ENCODE assay signal across 24 cellular contexts in genomic region chr2:137115081-137115713, GRCh38.
DNase-seq lines count a peak whose midpoint lies in the region; ATAC-seq and TF ChIP-seq lines count a peak whose summit lies in the region.
"Had no signal": no experiment of that assay in that cellular context is flagged by ENCODE, and none has a peak within 500 bp of the region (broad histone marks: within the 10 kb centered on the region; RNA-seq: fewer than 3 reads in every experiment).

No MANE protein-coding gene starts in this region.

- ATAC-seq in left lung (peak; percentile 88), HG02973 (IDR thresholded peaks at IDR 0.05; ENCODE audit: unreplicated experiment) (no peak), GM21619 (IDR thresholded peaks at IDR 0.05; ENCODE audit: unreplicated experiment) (no peak)

- intact Hi-C loops in left lung (cut with DNase I): no loop called here

- no peaks in the 10 kb centered on the region for H3K27me3 ChIP-seq in left lung
- H3K27me3 ChIP-seq: colonic mucosa, sigmoid colon, tibial nerve had no signal

- TF ChIP-seq CTCF in left lung (IDR thresholded peaks at IDR 0.05) (no peak), retinal pigment epithelial cell (conservative IDR thresholded peaks at IDR 0.05; ENCODE audit: low read depth, low read length) (no peak)

- no peaks in the 10 kb centered on the region for H3K4me1 ChIP-seq in left lung
- H3K4me1 ChIP-seq: colonic mucosa, sigmoid colon had no signal

- no peaks in the 10 kb centered on the region for H3K36me3 ChIP-seq in left lung
- H3K36me3 ChIP-seq: colonic mucosa, sigmoid colon, tibial nerve had no signal

- no peaks in the 10 kb centered on the region for H3K9me3 ChIP-seq in left lung
- H3K9me3 ChIP-seq: colonic mucosa, sigmoid colon, tibial nerve had no signal

- DNase-seq in GM04503 (ENCODE audit: low read depth): peak; percentile 11
- DNase-seq in NCI-H446 (lab: John Stamatoyannopoulos, UW): peak; percentile 21 to 72
- DNase-seq in left lung: peak; percentile 49 to 58
- DNase-seq in retinal pigment epithelial cell (ENCODE audit: low read depth): peak; percentile 19
- DNase-seq in NCI-H748 (lab: John Stamatoyannopoulos, UW; ENCODE audit: unreplicated experiment): no peak
- no peak for DNase-seq in Ammon's horn (ENCODE audit: low spot score)
- DNase-seq: ACHN; activated CD4-positive, alpha-beta T cell treated with anti-CD3 and anti-CD28 coated beads for 48 hours; activated T-cell treated with anti-CD3 and anti-CD28 coated beads for 4 hours; colonic mucosa; DMS53; effector CD4-positive, alpha-beta T cell; GDM1; hippocampal formation; Karpas-422; naive B cell; NCI-H1436 treated with DMSO at 0.1 percent for 48 hours; sigmoid colon; stimulated activated CD4-positive, alpha-beta T cell treated with anti-CD3 and anti-CD28 coated beads, Interleukin-4, amount 100 ng/mL, for 4 hours; T1000 had no signal

- no peak overlapping the region for H3K27ac ChIP-seq in left lung
- H3K27ac ChIP-seq: colonic mucosa, HL-60, sigmoid colon had no signal

- H3K4me3 ChIP-seq in left lung (no peak overlapping the region), retinal pigment epithelial cell (ENCODE audit: low read length) (no peak overlapping the region)
- H3K4me3 ChIP-seq: colonic mucosa, sigmoid colon, tibial nerve had no signal

Comparison
In these comparisons a context has a peak if more than half of its experiments do, and no peak if none do; other contexts are left out.
1. DNase-seq: peak in GM04503 (single experiment), NCI-H446 (2 of 2), left lung (2 of 2) and retinal pigment epithelial cell (single experiment); none in NCI-H748 (single experiment) and Ammon's horn (single experiment).